8 cellular contexts compared by ENCODE assay signal in the genomic region with DNA sequence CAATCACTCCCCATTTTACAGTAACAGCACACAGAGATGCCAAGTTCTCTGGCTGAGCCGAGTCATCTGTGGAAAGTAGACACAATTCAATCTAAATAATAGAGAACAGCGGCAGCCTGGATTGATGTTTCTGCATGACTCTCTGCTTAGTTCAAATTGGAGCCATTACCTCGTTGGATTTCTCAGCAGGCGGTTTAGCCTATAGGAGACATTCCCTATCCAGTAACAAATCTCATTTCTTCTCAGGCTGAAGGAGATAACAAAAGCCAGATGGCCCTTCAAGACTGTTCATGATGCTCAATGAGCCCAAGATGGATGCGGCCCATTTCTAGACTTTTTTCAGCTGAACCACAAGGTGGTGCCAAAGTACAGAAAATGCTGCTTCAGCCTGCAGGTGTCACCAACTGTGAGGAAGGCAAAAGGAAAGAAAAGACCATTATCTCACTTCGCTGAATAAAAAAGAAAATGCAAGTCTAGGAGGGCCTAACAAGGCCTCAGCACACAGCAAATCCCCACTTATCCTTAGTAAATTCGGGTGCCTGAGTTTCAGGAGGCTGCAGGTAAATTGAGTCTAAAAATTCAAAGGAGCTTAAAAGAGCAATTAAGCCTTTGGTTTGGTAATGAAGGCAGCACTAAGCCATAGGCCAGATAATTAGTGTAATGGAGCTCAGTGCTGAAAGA.
A peak's percentile ranks its signal among the peaks of the same experiment; 100 is the strongest.
DNase-seq lines count a peak whose midpoint lies in the region; ATAC-seq and TF ChIP-seq lines count a peak whose summit lies in the region.

No MANE protein-coding gene starts in this region.

- ATAC-seq in GM18502 (IDR thresholded peaks at IDR 0.05; ENCODE audit: poor library complexity, unreplicated experiment) = peak; percentile 93
- peak; percentile 78 for ATAC-seq in HG02870 (IDR thresholded peaks at IDR 0.05; ENCODE audit: unreplicated experiment)

- H3K27me3 ChIP-seq in layer of hippocampus (ENCODE audit: control insufficient read depth, insufficient read depth, low read length) = no peaks in the 10 kb centered on the region

- peak overlapping the region; percentile 10 for H3K27ac ChIP-seq in layer of hippocampus (ENCODE audit: low read depth, low read length)

- H3K4me3 ChIP-seq in choroid plexus epithelial cell (ENCODE audit: low read depth, low read length) = no peak overlapping the region

- TF ChIP-seq CTCF in choroid plexus epithelial cell (conservative IDR thresholded peaks at IDR 0.05; ENCODE audit: low read depth, low read length) = peak; percentile 86

- peak; percentile 84 for DNase-seq in AG20443 (ENCODE audit: low spot score)
- peak; percentile 73 for DNase-seq in NCI-H1436 (lab: John Stamatoyannopoulos, UW)
- peak; percentile 4 for DNase-seq in T-helper 22 cell (ENCODE audit: low read depth)
- DNase-seq in choroid plexus epithelial cell (ENCODE audit: low read depth) = peak; percentile 88
- DNase-seq in stimulated activated CD4-positive, alpha-beta T cell treated with anti-CD3 and anti-CD28 coated beads, Interleukin-4, amount 100 ng/mL, for 48 hours (ENCODE audit: low read depth in 2 of 2) = peak; percentile 4 to 24

Comparison
In these comparisons a context has a peak if more than half of its experiments do, and no peak if none do; other contexts are left out.
1. DNase-seq: peak in every context shown above with its lines; median percentile 88 in choroid plexus epithelial cell; 84 in AG20443; 73 in NCI-H1436; 14 in stimulated activated CD4-positive, alpha-beta T cell treated with anti-CD3 and anti-CD28 coated beads, Interleukin-4, amount 100 ng/mL, for 48 hours; 4 in T-helper 22 cell.